Comparison of ENCODE assay signal across 9 cellular contexts in genomic region chr1:92298573-92299476, GRCh38. TPM values are rescaled to one million over a fixed set of nuclear protein-coding genes. Genes with fewer than 3 reads are reported as not detected.
DNase-seq lines count a peak whose midpoint lies in the region; ATAC-seq, FAIRE-seq and TF ChIP-seq lines count a peak whose summit lies in the region.
"Had no signal": no experiment of that assay in that cellular context is flagged by ENCODE, and none has a peak within 500 bp of the region (broad histone marks: within the 10 kb centered on the region; RNA-seq: fewer than 3 reads in every experiment).

A gene with protein sequence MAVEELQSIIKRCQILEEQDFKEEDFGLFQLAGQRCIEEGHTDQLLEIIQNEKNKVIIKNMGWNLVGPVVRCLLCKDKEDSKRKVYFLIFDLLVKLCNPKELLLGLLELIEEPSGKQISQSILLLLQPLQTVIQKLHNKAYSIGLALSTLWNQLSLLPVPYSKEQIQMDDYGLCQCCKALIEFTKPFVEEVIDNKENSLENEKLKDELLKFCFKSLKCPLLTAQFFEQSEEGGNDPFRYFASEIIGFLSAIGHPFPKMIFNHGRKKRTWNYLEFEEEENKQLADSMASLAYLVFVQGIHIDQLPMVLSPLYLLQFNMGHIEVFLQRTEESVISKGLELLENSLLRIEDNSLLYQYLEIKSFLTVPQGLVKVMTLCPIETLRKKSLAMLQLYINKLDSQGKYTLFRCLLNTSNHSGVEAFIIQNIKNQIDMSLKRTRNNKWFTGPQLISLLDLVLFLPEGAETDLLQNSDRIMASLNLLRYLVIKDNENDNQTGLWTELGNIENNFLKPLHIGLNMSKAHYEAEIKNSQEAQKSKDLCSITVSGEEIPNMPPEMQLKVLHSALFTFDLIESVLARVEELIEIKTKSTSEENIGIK (minus strand): TSS chr1:92298987. CDS start chr1:92297999, 988 bp downstream.
TSS of gene RPAP2 (plus strand) at chr1:92299059. CDS start at chr1:92299074, 15 bp downstream.

- peak within 1 kb of the TSS; percentile 99 for H3K4me3 Mint-ChIP-seq in activated B cell treated with CpG ODN at 0.5 μM for 24 hours

- H3K27ac Mint-ChIP-seq in activated B cell treated with CpG ODN at 0.5 μM for 24 hours, result peak within 1 kb of the TSS; percentile 99

- H3K27me3 ChIP-seq in keratinocyte (ENCODE audit: control insufficient read depth, extremely low read depth, insufficient read depth, low read length), result no peaks in the 10 kb centered on the region

- peaks cover 23% of the 10 kb centered on the region for H3K79me2 ChIP-seq in keratinocyte (ENCODE audit: control insufficient read depth, insufficient read depth, low read length)

- no peaks in the 10 kb centered on the region for H4K20me1 ChIP-seq in keratinocyte (ENCODE audit: control insufficient read depth, extremely low read depth, insufficient read depth, low read length)

- dilution Hi-C loops in keratinocyte (cut with MboI; ENCODE audit: extremely low pct_ligation_motif_present, low sequenced_read_pairs), result no loop called here

- H3K9me3 Mint-ChIP-seq in activated B cell treated with CpG ODN at 0.5 μM for 24 hours, result no peaks in the 10 kb centered on the region

- peak within 1 kb of the TSS; percentile 99 for H2AFZ ChIP-seq in keratinocyte (ENCODE audit: control insufficient read depth, low read length)

- DNase-seq in AG08396 (ENCODE audit: low spot score) (peak; percentile 91), NCI-H2196 (lab: John Stamatoyannopoulos, UW; ENCODE audit: unreplicated experiment) (peak; percentile 92), activated B cell treated with CpG ODN at 0.5 μM for 24 hours (peak; percentile 82), caudate nucleus (lab: John Stamatoyannopoulos, UW) (peak in 60 of 61 donors; percentile 1 to 91 (median 70)), keratinocyte (ENCODE audit: low read depth, low spot score) (no peak)
- DNase-seq in stimulated activated CD4-positive, alpha-beta T cell treated with anti-CD3 and anti-CD28 coated beads, Interleukin-12 subunit alpha, Interleukin-12 subunit beta, amount 100 ng/mL, for 48 hours (ENCODE audit: low read depth in 2 of 3, low spot score in 1 of 3), result peak; percentile 42 to 66 (median 47)

- POLR2A ChIA-PET in activated B cell treated with CpG ODN at 0.5 μM for 24 hours (lab: Charles Lee), result interaction anchor here (0.6 to 1.6 kb wide), 5 partner anchors 222 to 533 kb away, joined by 3 to 10 read pairs (median 4); partner anchors contain the start of genes EVI5 and RPL5

- H3K9me1 ChIP-seq in keratinocyte (ENCODE audit: control insufficient read depth, extremely low read depth, insufficient read depth, low read length), result no peaks in the 10 kb centered on the region

- H3K36me3 Mint-ChIP-seq in activated B cell treated with CpG ODN at 0.5 μM for 24 hours (ENCODE audit: low read depth), result peaks cover 33% of the 10 kb centered on the region

- intact Hi-C loops in activated B cell treated with CpG ODN at 0.5 μM for 24 hours (cut with micrococcal nuclease), result loop anchor here (1.0 to 10.0 kb wide), 10 partner anchors 99 to 1274 kb away; partner anchors contain the start of genes BTBD8, CCDC18, DR1 and EVI5

- H3K4me1 ChIP-seq in keratinocyte (ENCODE audit: control insufficient read depth, extremely low read depth, insufficient read depth, low read length), result peaks cover 10% of the 10 kb centered on the region

- TF ChIP-seq CTCF in activated B cell treated with CpG ODN at 0.5 μM for 24 hours (IDR thresholded peaks at IDR 0.05) (no peak), keratinocyte (optimal IDR thresholded peaks at IDR 0.05 in 1 of 3, IDR thresholded peaks at IDR 0.05 in 1 of 3, conservative IDR thresholded peaks at IDR 0.05 in 1 of 3; ENCODE audit: extremely low read depth in 1 of 3, insufficient read depth in 2 of 3, low read length in 3 of 3) (peak in 2 of 3 experiments; percentile 16 to 18)

- peak within 1 kb of the TSS; percentile 88 for H3K27ac ChIP-seq in caudate nucleus (ENCODE audit: low read depth, low read length)
- peak within 1 kb of the TSS; percentile 89 for H3K27ac ChIP-seq in keratinocyte (ENCODE audit: control insufficient read depth, insufficient read depth, low read length)

- H3K4me1 Mint-ChIP-seq in activated B cell treated with CpG ODN at 0.5 μM for 24 hours, result peaks cover 31% of the 10 kb centered on the region

- peak within 1 kb of the TSS; percentile 97 for H3K4me2 ChIP-seq in keratinocyte (ENCODE audit: control insufficient read depth, extremely low read depth, insufficient read depth, low read depth, low read length)

- H3K4me3 ChIP-seq in keratinocyte (ENCODE audit: control insufficient read depth in 2 of 3, extremely low read depth in 1 of 3, insufficient read depth in 2 of 3, low read depth in 1 of 3, low read length in 3 of 3), result peak within 1 kb of the TSS; percentile 96 to 97 (median 97)

- no peaks in the 10 kb centered on the region for H3K27me3 Mint-ChIP-seq in activated B cell treated with CpG ODN at 0.5 μM for 24 hours

- H3K36me3 ChIP-seq in keratinocyte (ENCODE audit: control insufficient read depth in 2 of 2, extremely low read depth in 1 of 2, insufficient read depth in 2 of 2, low read length in 2 of 2), result peaks cover 3 to 15% of the 10 kb centered on the region in 2 experiments

- no peak for FAIRE-seq in keratinocyte (lab: Jason Lieb, UNC)
- FAIRE-seq: colon had no signal

- CTCF ChIA-PET in activated B cell treated with CpG ODN at 0.5 μM for 24 hours (lab: Charles Lee), result no interaction called here

- ATAC-seq in GM18870 (IDR thresholded peaks at IDR 0.05; ENCODE audit: unreplicated experiment), result peak; percentile 89
- ATAC-seq in HG03108 (IDR thresholded peaks at IDR 0.05; ENCODE audit: unreplicated experiment), result peak; percentile 97
- ATAC-seq in activated B cell treated with CpG ODN at 0.5 μM for 24 hours (ENCODE audit: low read depth), result peak; percentile 96

- H3K9me3 ChIP-seq in keratinocyte (ENCODE audit: control insufficient read depth, low read depth, low read length), result no peaks in the 10 kb centered on the region

- peak within 1 kb of the TSS; percentile 95 for H3K9ac ChIP-seq in keratinocyte (ENCODE audit: control insufficient read depth, extremely low read depth, insufficient read depth, low read length)

RNA-seq across cellular contexts. Expression of the first gene that starts in this region (rescaled TPM):
- total RNA-seq in activated B cell treated with CpG ODN at 0.5 μM for 24 hours, result 11.1 and 14.7 TPM in 2 replicates
- polyA plus RNA-seq in keratinocyte, result 5.3 to 11.3 TPM (median 5.4 TPM) in 3 replicates
- polyA plus RNA-seq in keratinocyte (2011; ENCODE audit: low read depth), result 4.6 TPM
- polyA plus RNA-seq in keratinocyte (2011; cell fraction: cytosol; rRNA removed), result 3.2 and 6.4 TPM in 2 replicates
- 9.9 and 14.4 TPM in 2 replicates for polyA plus RNA-seq in keratinocyte (2011; cell fraction: nucleus; rRNA removed)
- polyA plus RNA-seq in keratinocyte (2012; ENCODE audit: low replicate concordance), result 4.8 and 6.7 TPM in 2 replicates
- 0.16 to 5.4 TPM (median 0.92 TPM) in 3 replicates for polyA minus RNA-seq in keratinocyte
- polyA minus RNA-seq in keratinocyte (2011; cell fraction: cytosol; rRNA and poly(A)+ RNA removed), result 2.7 TPM
- 3.0 and 11.7 TPM in 2 replicates for polyA minus RNA-seq in keratinocyte (2011; cell fraction: nucleus; rRNA and poly(A)+ RNA removed)

RNA-seq across cellular contexts. Expression of gene RPAP2, which starts in this region (rescaled TPM):
- 27.1 and 31.7 TPM in 2 replicates for total RNA-seq in activated B cell treated with CpG ODN at 0.5 μM for 24 hours
- polyA plus RNA-seq in keratinocyte, result 12.2 to 21.5 TPM (median 12.5 TPM) in 3 replicates
- 24.8 TPM for polyA plus RNA-seq in keratinocyte (2011; ENCODE audit: low read depth)
- polyA plus RNA-seq in keratinocyte (2011; cell fraction: cytosol; rRNA removed), result 9.7 and 28.1 TPM in 2 replicates
- 12.4 and 21.1 TPM in 2 replicates for polyA plus RNA-seq in keratinocyte (2011; cell fraction: nucleus; rRNA removed)
- polyA plus RNA-seq in keratinocyte (2012; ENCODE audit: low replicate concordance), result 12.2 and 12.3 TPM in 2 replicates
- 2.5 to 17.6 TPM (median 4.8 TPM) in 3 replicates for polyA minus RNA-seq in keratinocyte
- polyA minus RNA-seq in keratinocyte (2011; cell fraction: cytosol; rRNA and poly(A)+ RNA removed), result 3.3 TPM
- 4.2 and 22.3 TPM in 2 replicates for polyA minus RNA-seq in keratinocyte (2011; cell fraction: nucleus; rRNA and poly(A)+ RNA removed)
